ENCODE assay signal across 17 cellular contexts in genomic region chr11:121596195-121597145, GRCh38.
DNase-seq lines count a peak whose midpoint lies in the region; ATAC-seq and TF ChIP-seq lines count a peak whose summit lies in the region.
"Had no signal": no experiment of that assay in that cellular context is flagged by ENCODE, and none has a peak within 500 bp of the region (broad histone marks: within the 10 kb centered on the region; RNA-seq: fewer than 3 reads in every experiment).

No MANE protein-coding gene starts in this region.

- H3K4me1 ChIP-seq in esophagus muscularis mucosa (peaks cover 0 to 53% (median 43%) of the 10 kb centered on the region in 4 donors), skeletal muscle satellite cell (ENCODE audit: control insufficient read depth, insufficient read depth, low read length) (peaks cover 40% of the 10 kb centered on the region)

- peak; percentile 17 for DNase-seq in ELR (ENCODE audit: low read depth)
- peak; percentile 75 for DNase-seq in MG63
- DNase-seq in esophagus muscularis mucosa (ENCODE audit: extremely low spot score), result no peak
- no peak for DNase-seq in NCI-H526 (lab: John Stamatoyannopoulos, UW)
- DNase-seq in NCI-H2227 (lab: John Stamatoyannopoulos, UW; ENCODE audit: unreplicated experiment), result no peak
- DNase-seq in NAMALWA (ENCODE audit: low spot score), result no peak
- DNase-seq: activated effector memory CD4-positive, alpha-beta T cell treated with Interleukin-2 at 50 U/mL for 16 hours; COR-L47; naive thymus-derived CD8-positive, alpha-beta T cell; NCI-H2171; stimulated activated CD4-positive, alpha-beta T cell treated with anti-CD3 and anti-CD28 coated beads, Interleukin-4, amount 100 ng/mL, for 1 hour had no signal

- no peak for TF ChIP-seq CTCF in esophagus muscularis mucosa (IDR thresholded peaks at IDR 0.05)

- TF ChIP-seq POLR2A in esophagus muscularis mucosa (IDR thresholded peaks at IDR 0.05; ENCODE audit: low read depth), result no peak

- H3K9ac ChIP-seq in skeletal muscle satellite cell (ENCODE audit: low read depth, low read length), result peak overlapping the region; percentile 1

- peak overlapping the region; percentile 63 for H3K4me2 ChIP-seq in skeletal muscle satellite cell (ENCODE audit: low read length)
- H3K4me2 ChIP-seq: hepatocyte had no signal

- H3K36me3 ChIP-seq in MG63 (no peaks in the 10 kb centered on the region), esophagus muscularis mucosa (no peaks in the 10 kb centered on the region), skeletal muscle satellite cell (ENCODE audit: insufficient read depth, low read length) (no peaks in the 10 kb centered on the region)

- H3K4me3 ChIP-seq in MG63, result no peak overlapping the region
- no peak overlapping the region for H3K4me3 ChIP-seq in esophagus muscularis mucosa
- H3K4me3 ChIP-seq in skeletal muscle satellite cell (ENCODE audit: low read length), result peak overlapping the region; percentile 3
- H3K4me3 ChIP-seq: cardiac muscle cell, hepatocyte, SK-N-MC had no signal

- 80% methylated on average over 9 of the region's 19 CpGs for WGBS in esophagus muscularis mucosa

- no peak for TF ChIP-seq EP300 in esophagus muscularis mucosa (IDR thresholded peaks at IDR 0.05)

- H3K9me3 ChIP-seq in MG63 (no peaks in the 10 kb centered on the region; the same call in 1 of the 2 replicates), esophagus muscularis mucosa (no peaks in the 10 kb centered on the region), skeletal muscle satellite cell (replicated peaks; ENCODE audit: low read length) (no peaks in the 10 kb centered on the region)

- no peak for ATAC-seq in HG02623 (IDR thresholded peaks at IDR 0.05; ENCODE audit: unreplicated experiment)
- ATAC-seq: naive thymus-derived CD8-positive, alpha-beta T cell had no signal

- H3K27me3 ChIP-seq in MG63 (no peaks in the 10 kb centered on the region), esophagus muscularis mucosa (no peaks in the 10 kb centered on the region), skeletal muscle satellite cell (ENCODE audit: control insufficient read depth, insufficient read depth, low read length) (no peaks in the 10 kb centered on the region)
- H3K27me3 ChIP-seq: cardiac muscle cell, hepatocyte had no signal

- H3K27ac ChIP-seq in esophagus muscularis mucosa (replicated peaks in 1 of 4), result peak overlapping the region; percentile 55 to 82 (median 78)
- H3K27ac ChIP-seq: cardiac muscle cell, HL-60, SK-N-MC had no signal

- intact Hi-C loops in esophagus muscularis mucosa (cut with DNase I), result no loop called here

Comparison
In these comparisons a context has a peak if more than half of its experiments do, and no peak if none do; other contexts are left out.
1. DNase-seq: peak in ELR (single experiment) and MG63 (single experiment); none in esophagus muscularis mucosa (single experiment), NCI-H526 (0 of 2), NCI-H2227 (single experiment) and NAMALWA (single experiment).